Comparison of ENCODE assay signal across 2 cellular contexts in genomic region chr17:59506907-59507726, GRCh38.
TF ChIP-seq lines count a peak whose summit lies in the region.

No MANE protein-coding gene starts in this region.

TF ChIP-seq in HepG2, 621 proteins besides CTCF, POLR2A, EP300 and RAD21:
- peak; percentile 19; the same call in 1 of the 2 replicates for TF ChIP-seq MAFF (IDR thresholded peaks at IDR 0.05; ENCODE audit: low read depth, low read length)
- TF ChIP-seq GATAD2A (CRISPR knock-in tag; IDR thresholded peaks at IDR 0.05): no peak
- TF ChIP-seq MAFK (conservative IDR thresholded peaks at IDR 0.05 in 1 of 2, IDR thresholded peaks at IDR 0.05 in 1 of 2; ENCODE audit: low read length in 2 of 2): peak; percentile 45 to 67
- TF ChIP-seq ZNF367 (CRISPR knock-in tag; IDR thresholded peaks at IDR 0.05; ENCODE audit: borderline replicate concordance): no peak
- TF ChIP-seq TSC22D2 (CRISPR knock-in tag; IDR thresholded peaks at IDR 0.05; ENCODE audit: borderline replicate concordance): no peak
TF ChIP-seq in HepG2: peak in this region for 2.

TF ChIP-seq in GM23338, 12 proteins besides CTCF, POLR2A, EP300 and RAD21:
- TF ChIP-seq ETS1 (IDR thresholded peaks at IDR 0.05): no peak
- no peak for TF ChIP-seq NANOG (IDR thresholded peaks at IDR 0.05; ENCODE audit: borderline replicate concordance)
- no peak for TF ChIP-seq JUNB (IDR thresholded peaks at IDR 0.05; ENCODE audit: unreplicated experiment)
- TF ChIP-seq STAT1 (IDR thresholded peaks at IDR 0.05; ENCODE audit: unreplicated experiment): no peak
TF ChIP-seq in GM23338: peak in this region for 0.
